Comparison of ENCODE assay signal across 1 cellular context in genomic region chr15:40859206-40859851, GRCh38.
A peak's percentile ranks its signal among the peaks of the same experiment; 100 is the strongest.
TF ChIP-seq lines count a peak whose summit lies in the region.

No MANE protein-coding gene starts in this region.

TF ChIP-seq in HepG2, 621 proteins besides CTCF, POLR2A, EP300 and RAD21 (continued from another document and continues in another):
- no peak for TF ChIP-seq MNT (IDR thresholded peaks at IDR 0.05)
- peak; percentile 23; the same call in 1 of the 2 replicates for TF ChIP-seq GABPB1 (CRISPR knock-in tag; IDR thresholded peaks at IDR 0.05)
- TF ChIP-seq HMGXB3 (CRISPR knock-in tag; IDR thresholded peaks at IDR 0.05; ENCODE audit: borderline replicate concordance), result no peak
- no peak for TF ChIP-seq FOXM1 (CRISPR knock-in tag; IDR thresholded peaks at IDR 0.05)
- no peak for TF ChIP-seq ZSCAN30 (CRISPR knock-in tag; IDR thresholded peaks at IDR 0.05)
- TF ChIP-seq NCOA5 (CRISPR knock-in tag; IDR thresholded peaks at IDR 0.05), result no peak
- no peak for TF ChIP-seq KLF13 (CRISPR knock-in tag; IDR thresholded peaks at IDR 0.05)
- no peak for TF ChIP-seq HNRNPK (IDR thresholded peaks at IDR 0.05; ENCODE audit: low read depth, low read length, poor library complexity, severe bottlenecking)
- TF ChIP-seq ZNF562 (CRISPR knock-in tag; IDR thresholded peaks at IDR 0.05; ENCODE audit: borderline replicate concordance), result no peak
- TF ChIP-seq ZNF790 (CRISPR knock-in tag; IDR thresholded peaks at IDR 0.05; ENCODE audit: borderline replicate concordance), result no peak
- TF ChIP-seq NR2F6 (IDR thresholded peaks at IDR 0.05), result no peak
- TF ChIP-seq NR2F6 (CRISPR knock-in tag; IDR thresholded peaks at IDR 0.05), result no peak
- TF ChIP-seq ZBTB42 (CRISPR knock-in tag; IDR thresholded peaks at IDR 0.05), result no peak
- no peak for TF ChIP-seq ZBTB40 (IDR thresholded peaks at IDR 0.05)
- no peak for TF ChIP-seq ZBTB40 (CRISPR knock-in tag; IDR thresholded peaks at IDR 0.05)
- no peak for TF ChIP-seq ZNF556 (CRISPR knock-in tag; IDR thresholded peaks at IDR 0.05; ENCODE audit: borderline replicate concordance)
- no peak for TF ChIP-seq ZNF639 (CRISPR knock-in tag; conservative IDR thresholded peaks at IDR 0.05)
- no peak for TF ChIP-seq FOXO1 (CRISPR knock-in tag; IDR thresholded peaks at IDR 0.05)
- 0 out of 2 replicates have a peak, but pooled peaks have one; percentile 31 for TF ChIP-seq ZNF646 (CRISPR knock-in tag; IDR thresholded peaks at IDR 0.05)
- no peak for TF ChIP-seq MBNL3 (CRISPR knock-in tag; conservative IDR thresholded peaks at IDR 0.05)
- TF ChIP-seq HINFP (CRISPR knock-in tag; IDR thresholded peaks at IDR 0.05; ENCODE audit: low read depth), result no peak
